Comparison of ENCODE assay signal across 2 cellular contexts in genomic region chr6:107267634-107268033, GRCh38.
TF ChIP-seq lines count a peak whose summit lies in the region.

No MANE protein-coding gene starts in this region.

TF ChIP-seq in HEK293, 187 proteins besides CTCF, POLR2A, EP300 and RAD21:
- TF ChIP-seq, protein P1, sequence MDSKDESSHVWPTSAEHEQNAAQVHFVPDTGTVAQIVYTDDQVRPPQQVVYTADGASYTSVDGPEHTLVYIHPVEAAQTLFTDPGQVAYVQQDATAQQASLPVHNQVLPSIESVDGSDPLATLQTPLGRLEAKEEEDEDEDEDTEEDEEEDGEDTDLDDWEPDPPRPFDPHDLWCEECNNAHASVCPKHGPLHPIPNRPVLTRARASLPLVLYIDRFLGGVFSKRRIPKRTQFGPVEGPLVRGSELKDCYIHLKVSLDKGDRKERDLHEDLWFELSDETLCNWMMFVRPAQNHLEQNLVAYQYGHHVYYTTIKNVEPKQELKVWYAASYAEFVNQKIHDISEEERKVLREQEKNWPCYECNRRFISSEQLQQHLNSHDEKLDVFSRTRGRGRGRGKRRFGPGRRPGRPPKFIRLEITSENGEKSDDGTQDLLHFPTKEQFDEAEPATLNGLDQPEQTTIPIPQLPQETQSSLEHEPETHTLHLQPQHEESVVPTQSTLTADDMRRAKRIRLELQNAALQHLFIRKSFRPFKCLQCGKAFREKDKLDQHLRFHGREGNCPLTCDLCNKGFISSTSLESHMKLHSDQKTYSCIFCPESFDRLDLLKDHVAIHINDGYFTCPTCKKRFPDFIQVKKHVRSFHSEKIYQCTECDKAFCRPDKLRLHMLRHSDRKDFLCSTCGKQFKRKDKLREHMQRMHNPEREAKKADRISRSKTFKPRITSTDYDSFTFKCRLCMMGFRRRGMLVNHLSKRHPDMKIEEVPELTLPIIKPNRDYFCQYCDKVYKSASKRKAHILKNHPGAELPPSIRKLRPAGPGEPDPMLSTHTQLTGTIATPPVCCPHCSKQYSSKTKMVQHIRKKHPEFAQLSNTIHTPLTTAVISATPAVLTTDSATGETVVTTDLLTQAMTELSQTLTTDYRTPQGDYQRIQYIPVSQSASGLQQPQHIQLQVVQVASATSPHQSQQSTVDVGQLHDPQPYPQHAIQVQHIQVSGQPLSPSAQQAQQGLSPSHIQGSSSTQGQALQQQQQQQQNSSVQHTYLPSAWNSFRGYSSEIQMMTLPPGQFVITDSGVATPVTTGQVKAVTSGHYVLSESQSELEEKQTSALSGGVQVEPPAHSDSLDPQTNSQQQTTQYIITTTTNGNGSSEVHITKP (tag by site-specific recombination; IDR thresholded peaks at IDR 0.05), result no peak
- 0 out of 2 replicates have a peak, but pooled peaks have one; percentile 15 for TF ChIP-seq ZNF121 (tag by site-specific recombination; IDR thresholded peaks at IDR 0.05)

TF ChIP-seq in WTC11, 78 proteins besides CTCF, POLR2A, EP300 and RAD21:
- TF ChIP-seq, protein P2, sequence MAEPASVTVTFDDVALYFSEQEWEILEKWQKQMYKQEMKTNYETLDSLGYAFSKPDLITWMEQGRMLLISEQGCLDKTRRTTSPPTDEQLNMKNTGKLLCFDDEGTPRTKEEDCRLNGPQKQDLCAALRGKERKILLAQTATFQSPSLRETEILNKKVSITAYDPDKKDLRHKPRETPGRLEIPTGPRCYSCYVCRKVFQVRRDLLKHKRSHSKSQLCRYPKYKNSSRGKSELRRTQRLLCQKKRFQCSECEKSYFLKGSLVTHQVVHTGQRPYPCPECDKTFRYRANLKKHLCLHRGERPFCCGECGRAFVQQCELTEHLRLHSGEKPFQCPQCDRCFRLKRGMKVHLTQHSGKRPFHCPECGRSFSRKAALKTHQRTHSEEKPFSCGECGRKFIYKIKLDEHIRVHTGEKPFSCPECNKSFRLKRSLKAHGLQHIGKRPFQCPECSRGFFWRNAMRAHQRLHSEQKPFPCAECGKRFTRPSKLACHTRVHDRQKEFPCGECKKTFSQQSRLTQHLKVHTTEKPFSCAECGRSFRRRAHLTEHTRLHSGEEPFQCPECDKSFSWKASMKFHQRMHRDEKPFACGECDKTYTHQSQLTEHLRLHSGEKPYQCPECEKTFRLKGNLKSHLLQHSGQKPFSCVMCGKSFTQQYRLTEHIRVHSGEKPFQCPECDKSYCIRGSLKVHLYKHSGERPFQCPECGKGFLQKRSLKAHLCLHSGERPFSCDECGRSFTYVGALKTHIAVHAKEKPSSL (CRISPR knock-in tag; conservative IDR thresholded peaks at IDR 0.05), result no peak
- TF ChIP-seq E2F1 (CRISPR knock-in tag; IDR thresholded peaks at IDR 0.05) (no peak), ZNF219 (CRISPR knock-in tag; IDR thresholded peaks at IDR 0.05; ENCODE audit: borderline replicate concordance) (no peak), ZNF121 (CRISPR knock-in tag; IDR thresholded peaks at IDR 0.05) (peak; percentile 91), ZNF423 (CRISPR knock-in tag; IDR thresholded peaks at IDR 0.05) (no peak), SMAD3 (CRISPR knock-in tag; IDR thresholded peaks at IDR 0.05; ENCODE audit: borderline replicate concordance) (no peak), ELF4 (CRISPR knock-in tag; IDR thresholded peaks at IDR 0.05; ENCODE audit: low read depth) (no peak)
- TF ChIP-seq, protein P3, sequence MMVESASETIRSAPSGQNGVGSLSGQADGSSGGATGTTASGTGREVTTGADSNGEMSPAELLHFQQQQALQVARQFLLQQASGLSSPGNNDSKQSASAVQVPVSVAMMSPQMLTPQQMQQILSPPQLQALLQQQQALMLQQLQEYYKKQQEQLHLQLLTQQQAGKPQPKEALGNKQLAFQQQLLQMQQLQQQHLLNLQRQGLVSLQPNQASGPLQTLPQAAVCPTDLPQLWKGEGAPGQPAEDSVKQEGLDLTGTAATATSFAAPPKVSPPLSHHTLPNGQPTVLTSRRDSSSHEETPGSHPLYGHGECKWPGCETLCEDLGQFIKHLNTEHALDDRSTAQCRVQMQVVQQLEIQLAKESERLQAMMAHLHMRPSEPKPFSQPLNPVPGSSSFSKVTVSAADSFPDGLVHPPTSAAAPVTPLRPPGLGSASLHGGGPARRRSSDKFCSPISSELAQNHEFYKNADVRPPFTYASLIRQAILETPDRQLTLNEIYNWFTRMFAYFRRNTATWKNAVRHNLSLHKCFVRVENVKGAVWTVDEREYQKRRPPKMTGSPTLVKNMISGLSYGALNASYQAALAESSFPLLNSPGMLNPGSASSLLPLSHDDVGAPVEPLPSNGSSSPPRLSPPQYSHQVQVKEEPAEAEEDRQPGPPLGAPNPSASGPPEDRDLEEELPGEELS (CRISPR knock-in tag; IDR thresholded peaks at IDR 0.05), result no peak
